Comparison of ENCODE assay signal across 1 cellular context in the genomic region with DNA sequence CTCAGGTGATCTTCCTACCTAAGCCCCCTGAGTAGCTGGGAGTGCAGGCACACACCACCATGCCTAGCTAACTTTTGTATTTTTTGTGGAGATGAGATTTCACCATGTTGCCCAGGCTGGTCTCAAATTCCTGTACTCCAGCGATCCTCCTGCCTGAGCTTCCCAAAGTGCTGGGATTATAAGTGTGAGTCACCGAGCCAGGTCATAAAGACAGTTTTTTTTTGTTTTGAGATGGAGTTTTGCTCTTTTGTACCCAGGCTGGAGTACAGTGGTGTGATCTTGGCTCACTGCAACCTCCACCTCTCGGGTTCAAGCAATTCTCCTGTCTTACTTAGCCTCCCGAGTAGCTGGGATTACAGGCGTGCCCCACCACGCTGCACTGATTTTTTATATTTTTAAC.
A peak's percentile ranks its signal among the peaks of the same experiment; 100 is the strongest.
TF ChIP-seq lines count a peak whose summit lies in the region.

No MANE protein-coding gene starts in this region.

TF ChIP-seq in SK-N-SH, 30 proteins besides CTCF, POLR2A, EP300 and RAD21:
- TF ChIP-seq JUND (IDR thresholded peaks at IDR 0.05) (peak; percentile 29; the same call in 1 of the 2 replicates), RCOR1 (IDR thresholded peaks at IDR 0.05; ENCODE audit: low read length) (no peak), FOSL2 (IDR thresholded peaks at IDR 0.05; ENCODE audit: borderline replicate concordance, low read depth) (peak; percentile 59; the same call in 1 of the 2 replicates)
